24 cellular contexts compared by ENCODE assay signal in genomic region chr13:44739120-44739519, GRCh38.
DNase-seq lines count a peak whose midpoint lies in the region; ATAC-seq and TF ChIP-seq lines count a peak whose summit lies in the region.
"Had no signal": no experiment of that assay in that cellular context is flagged by ENCODE, and none has a peak within 500 bp of the region (broad histone marks: within the 10 kb centered on the region; RNA-seq: fewer than 3 reads in every experiment).

No MANE protein-coding gene starts in this region.

- H3K4me1 ChIP-seq in cardiac muscle cell (ENCODE audit: low read depth) = no peaks in the 10 kb centered on the region
- H3K4me1 ChIP-seq in heart right ventricle = peaks cover 0 to 11% (median 0%) of the 10 kb centered on the region in 9 donors
- H3K4me1 ChIP-seq: A549 had no signal

- no peak for DNase-seq in cardiac muscle cell (ENCODE audit: low read depth in 1 of 2, low spot score in 1 of 2)
- no peak for DNase-seq in heart right ventricle
- DNase-seq in SK-MEL-5 (ENCODE audit: low read depth, low spot score) = peak; percentile 38
- no peak for DNase-seq in fibroblast of mammary gland (ENCODE audit: low read depth)
- DNase-seq in NCI-H510A treated with DMSO at 0.1 percent for 48 hours (lab: John Stamatoyannopoulos, UW) = no peak
- DNase-seq in caudate nucleus (lab: John Stamatoyannopoulos, UW) = no peak
- no peak for DNase-seq in activated CD4-positive, alpha-beta T cell treated with anti-CD3 and anti-CD28 coated beads for 4 hours
- no peak for DNase-seq in NCI-H187 (lab: John Stamatoyannopoulos, UW)
- DNase-seq: activated naive CD4-positive, alpha-beta T cell treated with Interleukin-2 at 50 U/mL for 16 hours; activated T-cell treated with anti-CD3 and anti-CD28 coated beads, Interleukin-2, amount 50 U/mL, for 4 hours; amniotic stem cell; effector memory CD4-positive, alpha-beta T cell; islet precursor cell; Karpas-422; NCI-H1092 treated with DMSO at 0.1 percent for 48 hours; NCI-H2029 treated with DMSO at 0.1 percent for 48 hours; NCI-H446; retina; RPMI8226; stimulated activated CD4-positive, alpha-beta T cell treated with anti-CD3 and anti-CD28 coated beads, Interleukin-12 subunit alpha, Interleukin-12 subunit beta, amount 100 ng/mL, for 4 hours; stimulated activated CD8-positive, alpha-beta memory T cell treated with anti-CD3 and anti-CD28 coated beads, Interleukin-4, amount 100 ng/mL, for 48 hours; T-helper 9 cell had no signal

- TF ChIP-seq CTCF in cardiac muscle cell (IDR thresholded peaks at IDR 0.05; ENCODE audit: low read depth, low read length) = peak; percentile 3
- TF ChIP-seq CTCF in heart right ventricle (IDR thresholded peaks at IDR 0.05) = no peak
- peak; percentile 10 for TF ChIP-seq CTCF in fibroblast of mammary gland (conservative IDR thresholded peaks at IDR 0.05; ENCODE audit: control insufficient read depth, insufficient read depth, low read depth, low read length)

- H3K27ac ChIP-seq in cardiac muscle cell = no peak overlapping the region
- no peak overlapping the region for H3K27ac ChIP-seq in heart right ventricle
- H3K27ac ChIP-seq in caudate nucleus (ENCODE audit: low read depth, low read length) = no peak overlapping the region
- H3K27ac ChIP-seq: A549 had no signal

- H3K27me3 ChIP-seq in cardiac muscle cell = no peaks in the 10 kb centered on the region
- no peaks in the 10 kb centered on the region for H3K27me3 ChIP-seq in heart right ventricle

- intact Hi-C loops in heart right ventricle (cut with DNase I) = no loop called here

- in situ Hi-C loops in SK-MEL-5 (cut with HindIII; ENCODE audit: low pct_unique_long_range_greater_than_20kb, low sequenced_read_pairs) = no loop called here

- H3K9me3 ChIP-seq in cardiac muscle cell (ENCODE audit: low read depth) (no peaks in the 10 kb centered on the region), heart right ventricle (no peaks in the 10 kb centered on the region)
- H3K9me3 ChIP-seq: A549 had no signal

- H3K4me3 ChIP-seq in cardiac muscle cell (no peak overlapping the region), heart right ventricle (no peak overlapping the region), fibroblast of mammary gland (ENCODE audit: control insufficient read depth, low read depth, low read length) (no peak overlapping the region)
- H3K4me3 ChIP-seq: A549, lung had no signal

- 84% methylated on average over 4 of the region's 4 CpGs for WGBS in heart right ventricle, 2 donors

- ATAC-seq in heart right ventricle = no peak
- ATAC-seq: activated T-cell treated with anti-CD3 and anti-CD28 coated beads, Interleukin-2, amount 50 U/mL, for 4 hours had no signal

- H3K36me3 ChIP-seq in cardiac muscle cell = no peaks in the 10 kb centered on the region
- H3K36me3 ChIP-seq in heart right ventricle = no peaks in the 10 kb centered on the region

Comparison
In these comparisons a context has a peak if more than half of its experiments do, and no peak if none do; other contexts are left out.
1. CTCF ChIP-seq: peak in cardiac muscle cell (single experiment) and fibroblast of mammary gland (single experiment); none in heart right ventricle (0 of 9).